ENCODE assay signal across 8 cellular contexts in the genomic region with DNA sequence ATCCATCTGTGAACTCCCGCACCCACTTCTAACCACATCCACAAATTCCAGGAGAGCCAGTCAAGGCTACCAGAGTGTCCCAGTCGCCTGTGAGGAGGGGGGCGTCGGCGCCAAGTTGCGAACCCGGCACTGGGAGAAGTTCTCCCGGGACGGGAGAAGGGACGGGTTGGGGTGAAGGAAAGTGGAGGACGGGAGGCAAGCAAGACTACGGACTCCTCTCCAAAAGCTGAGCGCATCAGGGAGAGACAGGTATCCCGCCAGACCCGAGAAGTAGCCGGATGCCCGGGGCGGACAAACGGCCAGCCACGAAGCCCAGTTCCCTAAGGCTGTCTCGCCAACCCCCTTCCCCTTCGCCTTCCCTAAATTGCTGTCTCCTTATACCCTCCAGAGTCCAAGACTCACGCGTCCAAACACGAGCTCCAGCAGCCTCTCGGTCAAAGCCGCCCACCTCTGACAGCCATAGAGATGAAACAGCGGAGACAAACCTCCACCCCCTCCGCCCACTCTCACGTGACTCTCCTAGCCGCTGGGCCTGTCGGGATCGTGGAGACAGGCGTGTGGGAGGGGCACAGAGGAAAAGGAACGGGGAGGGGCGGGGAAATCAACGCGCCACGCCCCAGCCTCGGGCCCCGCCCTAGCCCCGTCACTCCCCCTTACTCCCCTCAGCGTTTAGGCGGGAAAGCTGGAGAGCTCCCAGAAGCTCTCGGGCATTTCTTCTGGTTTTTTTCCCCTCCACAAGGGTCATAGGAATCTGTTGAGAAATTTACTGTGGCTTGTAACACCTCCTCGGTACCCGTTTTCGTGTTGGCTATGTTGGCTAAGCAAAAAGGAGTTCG.
A peak's percentile ranks its signal among the peaks of the same experiment; 100 is the strongest.
DNase-seq lines count a peak whose midpoint lies in the region; ATAC-seq lines count a peak whose summit lies in the region.

A gene with protein sequence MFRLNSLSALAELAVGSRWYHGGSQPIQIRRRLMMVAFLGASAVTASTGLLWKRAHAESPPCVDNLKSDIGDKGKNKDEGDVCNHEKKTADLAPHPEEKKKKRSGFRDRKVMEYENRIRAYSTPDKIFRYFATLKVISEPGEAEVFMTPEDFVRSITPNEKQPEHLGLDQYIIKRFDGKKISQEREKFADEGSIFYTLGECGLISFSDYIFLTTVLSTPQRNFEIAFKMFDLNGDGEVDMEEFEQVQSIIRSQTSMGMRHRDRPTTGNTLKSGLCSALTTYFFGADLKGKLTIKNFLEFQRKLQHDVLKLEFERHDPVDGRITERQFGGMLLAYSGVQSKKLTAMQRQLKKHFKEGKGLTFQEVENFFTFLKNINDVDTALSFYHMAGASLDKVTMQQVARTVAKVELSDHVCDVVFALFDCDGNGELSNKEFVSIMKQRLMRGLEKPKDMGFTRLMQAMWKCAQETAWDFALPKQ (minus strand): TSS at position 472 of the 836 bp plus-strand sequence. CDS start 59,286 bp downstream, outside the sequence.

- peak within 1 kb of the TSS; percentile 56 for H3K27ac ChIP-seq in cingulate gyrus (ENCODE audit: low read depth, low read length)

- DNase-seq in Ammon's horn (ENCODE audit: low spot score) (peak; percentile 98), GM19238 (ENCODE audit: insufficient read length, low spot score) (peak; percentile 91), NCI-H524 treated with DMSO at 0.1 percent for 48 hours (lab: John Stamatoyannopoulos, UW) (peak; percentile 55), kidney tubule cell (ENCODE audit: low spot score) (peak; percentile 94)
- DNase-seq in activated CD4-positive, alpha-beta T cell treated with anti-CD3 and anti-CD28 coated beads for 4 hours, result peak; percentile 96
- peak; percentile 88 to 95 (median 91) for DNase-seq in stimulated activated CD4-positive, alpha-beta T cell treated with anti-CD3 and anti-CD28 coated beads, Interleukin-1b, Interleukin-23, amount 100 ng/mL, for 24 hours (ENCODE audit: low read depth in 4 of 4, low spot score in 1 of 4)

- ATAC-seq in HG03442 (IDR thresholded peaks at IDR 0.05; ENCODE audit: unreplicated experiment), result peak; percentile 93

Comparison
In these comparisons a context has a peak if more than half of its experiments do, and no peak if none do; other contexts are left out.
1. Peak in every context shown above with its lines: DNase-seq, ATAC-seq and H3K27ac ChIP-seq.